In genomic region chr7:47794016-47794415, GRCh38 we compare ENCODE assay signal across 25 cellular contexts.
"Had no signal": no experiment of that assay in that cellular context is flagged by ENCODE, and none has a peak within 500 bp of the region (broad histone marks: within the 10 kb centered on the region; RNA-seq: fewer than 3 reads in every experiment).

No MANE protein-coding gene starts in this region.

- DNase-seq: colonic mucosa; effector CD8-positive, alpha-beta T cell; hypothalamus; immature natural killer cell; left ventricle myocardium superior; lower lobe of right lung; natural killer cell; stimulated activated CD4-positive, alpha-beta T cell treated with anti-CD3 and anti-CD28 coated beads, Interleukin-12 subunit alpha, Interleukin-12 subunit beta, amount 100 ng/mL, for 4 hours; stimulated activated CD4-positive, alpha-beta T cell treated with anti-CD3 and anti-CD28 coated beads, Interleukin-2, amount 100 ng/mL, for 24 hours; stimulated activated CD4-positive, alpha-beta T cell treated with anti-CD3 and anti-CD28 coated beads, Interleukin-4, amount 100 ng/mL, for 24 hours; stimulated activated naive CD4-positive, alpha-beta T cell treated with Interleukin-2 at 50 U/mL for 16 hours; stomach; substantia nigra; testis; tibial artery; upper lobe of left lung; uterus had no signal

- H3K36me3 ChIP-seq: colonic mucosa, lower lobe of right lung, neutrophil, prostate gland, right atrium auricular region, stomach, tibial artery, upper lobe of left lung, uterus had no signal

- H3K4me3 ChIP-seq: colonic mucosa, lower lobe of right lung, prostate gland, right atrium auricular region, smooth muscle cell, stomach, testis, tibial artery, upper lobe of left lung, uterus had no signal

- ATAC-seq: esophagus mucosa; left ventricle myocardium superior; lower lobe of right lung; natural killer cell; sciatic nerve; stimulated activated effector memory CD8-positive, alpha-beta T cell treated with anti-CD3 and anti-CD28 coated beads, Interleukin-12 subunit alpha, Interleukin-12 subunit beta, amount 100 ng/mL, for 72 hours had no signal

- H3K27me3 ChIP-seq: colonic mucosa, neutrophil, right atrium auricular region, stomach, testis, tibial artery, upper lobe of left lung, uterus had no signal

- H3K27ac ChIP-seq: colonic mucosa, epithelial cell of prostate, lower lobe of right lung, neutrophil, prostate gland, right atrium auricular region, stomach, testis, tibial artery, upper lobe of left lung, uterus had no signal

- H3K9me3 ChIP-seq: colonic mucosa, lower lobe of right lung, neutrophil, prostate gland, right atrium auricular region, stomach, testis, tibial artery, upper lobe of left lung, uterus had no signal

- H3K4me1 ChIP-seq: colonic mucosa, lower lobe of right lung, prostate gland, right atrium auricular region, testis, upper lobe of left lung, uterus had no signal

- H3K4me2 ChIP-seq: smooth muscle cell had no signal
